8 cellular contexts compared by ENCODE assay signal in genomic region chr9:89463986-89464901, GRCh38. TPM values are rescaled to one million over a fixed set of nuclear protein-coding genes. Genes with fewer than 3 reads are reported as not detected.
A peak's percentile ranks its signal among the peaks of the same experiment; 100 is the strongest.
DNase-seq lines count a peak whose midpoint lies in the region; ATAC-seq, FAIRE-seq and TF ChIP-seq lines count a peak whose summit lies in the region.

No MANE protein-coding gene starts in this region.

- ATAC-seq in HG03354 (IDR thresholded peaks at IDR 0.05; ENCODE audit: poor library complexity, severe bottlenecking, unreplicated experiment) (peak; percentile 36), GM18873 (IDR thresholded peaks at IDR 0.05; ENCODE audit: low FRiP score, unreplicated experiment) (no peak)

- no peak overlapping the region for H3K23ac ChIP-seq in H1 (ENCODE audit: insufficient read length)

- no peak overlapping the region for H2AK5ac ChIP-seq in H1 (ENCODE audit: low read depth, low read length)

- no peak overlapping the region for H2BK15ac ChIP-seq in H1 (ENCODE audit: low read length)

- peak overlapping the region; percentile 2; the same call in 1 of the 2 replicates for H3K27ac ChIP-seq in H1 (ENCODE audit: low read depth, low read length)

- no peak overlapping the region for H2BK5ac ChIP-seq in H1 (ENCODE audit: low read depth, low read length)

- H3K27me3 ChIP-seq in H1 (replicated peaks in 1 of 4; ENCODE audit: control insufficient read depth in 3 of 4, extremely low read depth in 1 of 4, insufficient read depth in 3 of 4, low read length in 3 of 4) = no peaks in the 10 kb centered on the region

- FAIRE-seq in GM19239 (lab: Jason Lieb, UNC) (peak; percentile 99), H1 (lab: Jason Lieb, UNC) (no peak)

- no peak overlapping the region for H3K4me2 ChIP-seq in H1 (ENCODE audit: insufficient read depth in 1 of 2, low read depth in 2 of 2, low read length in 2 of 2)

- no peaks in the 10 kb centered on the region for H3K23me2 ChIP-seq in H1 (ENCODE audit: low read depth, low read length)

- H3K9me3 ChIP-seq in H1 (ENCODE audit: insufficient read depth in 2 of 2, low read depth in 1 of 2, low read length in 1 of 2) = no peaks in the 10 kb centered on the region

- H3K79me1 ChIP-seq in H1 (ENCODE audit: low read depth, low read length) = peaks cover 42% of the 10 kb centered on the region

- H2BK120ac ChIP-seq in H1 (replicated peaks; ENCODE audit: low read depth, low read length) = no peak overlapping the region

- no peak for TF ChIP-seq CTCF in H1 (IDR thresholded peaks at IDR 0.05; ENCODE audit: control extremely low read depth in 1 of 3, insufficient read depth in 1 of 3, low read depth in 1 of 3, low read length in 3 of 3)

- H3K18ac ChIP-seq in H1 (ENCODE audit: extremely low read depth, low read length) = no peak overlapping the region

- CTCF ChIA-PET in H1 (lab: Charles Lee; ENCODE audit: partially characterized antibody) = interaction anchor here (1.0 to 3.4 kb wide), 3 partner anchors 20 to 100 kb away, joined by 3 to 13 read pairs (median 3); no protein-coding TSS in a partner anchor

- H4K20me1 ChIP-seq in H1 (replicated peaks in 1 of 2; ENCODE audit: control insufficient read depth in 1 of 2, insufficient read depth in 2 of 2, low read length in 2 of 2) = peaks cover 9 to 14% of the 10 kb centered on the region in 2 experiments

- no peak overlapping the region for H3K9ac ChIP-seq in H1 (replicated peaks in 1 of 4; ENCODE audit: extremely low read depth in 1 of 4, low read depth in 3 of 4, low read length in 3 of 4)

- H2BK12ac ChIP-seq in H1 (ENCODE audit: low read depth, low read length) = no peak overlapping the region

- no peak overlapping the region for H4K5ac ChIP-seq in H1 (ENCODE audit: insufficient read length, low read depth, low read length)

- no peak overlapping the region for H3K4me3 ChIP-seq in H1 (ENCODE audit: extremely low read depth in 1 of 4, insufficient read depth in 2 of 4, low read depth in 3 of 4, low read length in 4 of 4)

- no peak overlapping the region for H3K56ac ChIP-seq in H1 (replicated peaks; ENCODE audit: insufficient read length, low read depth, low read length)

- TF ChIP-seq RAD21 in H1 (IDR thresholded peaks at IDR 0.05 in 1 of 2, conservative IDR thresholded peaks at IDR 0.05 in 1 of 2; ENCODE audit: low read depth in 2 of 2, low read length in 2 of 2) = no peak

- 87% methylated on average over 10 of the region's 10 CpGs; no CpG with 5 or more reads in 1 of the 2 experiments for WGBS in H1 (ENCODE audit: extremely low coverage in 1 of 2, insufficient coverage in 1 of 2, insufficient read length in 1 of 2, insufficient replicate concordance in 2 of 2, low coverage in 1 of 2, low lambda C conversion rate in 2 of 2, missing lambda C conversion rate in 1 of 2), 2 experiments

- H2BK20ac ChIP-seq in H1 (ENCODE audit: low read length) = 0 out of 2 replicates have a peak overlapping the region, but pooled peaks have one; percentile 53

- peaks cover 4 to 91% of the 10 kb centered on the region in 2 experiments for H3K79me2 ChIP-seq in H1 (ENCODE audit: control insufficient read depth in 1 of 2, insufficient read depth in 2 of 2, low read length in 2 of 2)

- H4K91ac ChIP-seq in H1 (replicated peaks; ENCODE audit: insufficient read length, low read length) = no peak overlapping the region

- no peak for TF ChIP-seq EP300 in H1 (IDR thresholded peaks at IDR 0.05; ENCODE audit: borderline replicate concordance in 1 of 2, low read depth in 2 of 2, low read length in 2 of 2)

- DNase-seq in GM19239 (ENCODE audit: insufficient read length, low spot score) (peak; percentile 74), H1 (ENCODE audit: low read depth in 1 of 2, low spot score in 2 of 2) (no peak), NCI-H146 treated with DMSO at 0.1 percent for 48 hours (lab: John Stamatoyannopoulos, UW; ENCODE audit: unreplicated experiment) (no peak), ecto neural progenitor cell (ENCODE audit: low spot score) (no peak)
- DNase-seq in activated CD4-positive, CD25-positive, alpha-beta regulatory T cell treated with anti-CD3 and anti-CD28 coated beads, Interleukin-2, amount 50 U/mL, for 72 hours = peak; percentile 72
- peak; percentile 65 to 69 for DNase-seq in stimulated activated CD8-positive, alpha-beta memory T cell treated with anti-CD3 and anti-CD28 coated beads, Interleukin-2, amount 100 ng/mL, for 1 hour (ENCODE audit: low read depth in 2 of 2)

- no peak for TF ChIP-seq POLR2A in H1 (IDR thresholded peaks at IDR 0.05; ENCODE audit: control extremely low read depth in 1 of 2, low read depth in 2 of 2, low read length in 2 of 2)

- no peak overlapping the region for H3K14ac ChIP-seq in H1 (ENCODE audit: insufficient read length)

- H3K4ac ChIP-seq in H1 (replicated peaks; ENCODE audit: insufficient read length, low read depth, low read length) = no peak overlapping the region

- no peak overlapping the region for H2AFZ ChIP-seq in H1 (ENCODE audit: low read length)

- 0 out of 8 replicates have a peak, but pooled peaks cover 0 to 3% (median 0%) of the 10 kb centered on the region in 4 experiments for H3K36me3 ChIP-seq in H1 (ENCODE audit: control insufficient read depth in 2 of 4, insufficient read depth in 4 of 4, low read length in 3 of 4)

- H3K4me1 ChIP-seq in H1 (replicated peaks in 1 of 4; ENCODE audit: control insufficient read depth in 3 of 4, insufficient read depth in 4 of 4, low read length in 3 of 4) = peaks cover 21 to 48% (median 29%) of the 10 kb centered on the region in 4 experiments

- POLR2A ChIA-PET in H1 (lab: Charles Lee; ENCODE audit: partially characterized antibody) = no interaction called here

- H4K8ac ChIP-seq in H1 (ENCODE audit: extremely low read depth, insufficient read depth, low read length) = no peak overlapping the region

TF ChIP-seq in H1, 55 proteins besides CTCF, POLR2A, EP300 and RAD21:
- TF ChIP-seq, protein P1, sequence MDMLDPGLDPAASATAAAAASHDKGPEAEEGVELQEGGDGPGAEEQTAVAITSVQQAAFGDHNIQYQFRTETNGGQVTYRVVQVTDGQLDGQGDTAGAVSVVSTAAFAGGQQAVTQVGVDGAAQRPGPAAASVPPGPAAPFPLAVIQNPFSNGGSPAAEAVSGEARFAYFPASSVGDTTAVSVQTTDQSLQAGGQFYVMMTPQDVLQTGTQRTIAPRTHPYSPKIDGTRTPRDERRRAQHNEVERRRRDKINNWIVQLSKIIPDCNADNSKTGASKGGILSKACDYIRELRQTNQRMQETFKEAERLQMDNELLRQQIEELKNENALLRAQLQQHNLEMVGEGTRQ (IDR thresholded peaks at IDR 0.05; ENCODE audit: low read length) = no peak
- TF ChIP-seq TEAD4 (IDR thresholded peaks at IDR 0.05; ENCODE audit: low read depth, low read length) (no peak), HDAC6 (IDR thresholded peaks at IDR 0.05; ENCODE audit: low read depth, low read length) (no peak), HDAC2 (IDR thresholded peaks at IDR 0.05; ENCODE audit: borderline replicate concordance in 1 of 2, low read depth in 2 of 2, low read length in 2 of 2) (no peak), CREB1 (IDR thresholded peaks at IDR 0.05) (no peak), MAFK (IDR thresholded peaks at IDR 0.05; ENCODE audit: low read depth, low read length) (no peak), SP2 (IDR thresholded peaks at IDR 0.05; ENCODE audit: low read length) (no peak), SIX5 (IDR thresholded peaks at IDR 0.05; ENCODE audit: low read depth, low read length) (no peak), TAF7 (optimal IDR thresholded peaks at IDR 0.05; ENCODE audit: borderline replicate concordance, low read depth, low read length) (no peak), SP4 (IDR thresholded peaks at IDR 0.05; ENCODE audit: low read length) (no peak), SP1 (IDR thresholded peaks at IDR 0.05; ENCODE audit: low read depth, low read length) (no peak), BACH1 (IDR thresholded peaks at IDR 0.05; ENCODE audit: low read length) (no peak), RFX5 (IDR thresholded peaks at IDR 0.05; ENCODE audit: borderline replicate concordance, low read depth, low read length) (no peak), TCF12 (IDR thresholded peaks at IDR 0.05; ENCODE audit: low read depth, low read length) (no peak), EGR1 (IDR thresholded peaks at IDR 0.05; ENCODE audit: borderline replicate concordance, low read depth, low read length) (no peak), KDM5A (IDR thresholded peaks at IDR 0.05; ENCODE audit: low read length) (no peak), SUZ12 (IDR thresholded peaks at IDR 0.05; ENCODE audit: low read length) (no peak), JUN (IDR thresholded peaks at IDR 0.05; ENCODE audit: low read depth, low read length) (no peak)
- TF ChIP-seq, protein P2, sequence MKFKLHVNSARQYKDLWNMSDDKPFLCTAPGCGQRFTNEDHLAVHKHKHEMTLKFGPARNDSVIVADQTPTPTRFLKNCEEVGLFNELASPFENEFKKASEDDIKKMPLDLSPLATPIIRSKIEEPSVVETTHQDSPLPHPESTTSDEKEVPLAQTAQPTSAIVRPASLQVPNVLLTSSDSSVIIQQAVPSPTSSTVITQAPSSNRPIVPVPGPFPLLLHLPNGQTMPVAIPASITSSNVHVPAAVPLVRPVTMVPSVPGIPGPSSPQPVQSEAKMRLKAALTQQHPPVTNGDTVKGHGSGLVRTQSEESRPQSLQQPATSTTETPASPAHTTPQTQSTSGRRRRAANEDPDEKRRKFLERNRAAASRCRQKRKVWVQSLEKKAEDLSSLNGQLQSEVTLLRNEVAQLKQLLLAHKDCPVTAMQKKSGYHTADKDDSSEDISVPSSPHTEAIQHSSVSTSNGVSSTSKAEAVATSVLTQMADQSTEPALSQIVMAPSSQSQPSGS (IDR thresholded peaks at IDR 0.05; ENCODE audit: low read length) = no peak

RNA-seq across cellular contexts. Expression of gene SEMA4D, which starts 33.7 kb away (rescaled TPM):
- total RNA-seq in H1 (2021; fragmentation: NEBNext Ultra II Directional; extraction: Animal tissue kit (Norgen Biotek cat#: 25700)) = 63.1 and 70.4 TPM in 2 replicates
- 21.0 and 34.3 TPM in 2 replicates for polyA plus RNA-seq in H1 (2011; rRNA removed)
- polyA plus RNA-seq in H1 (2011; cell fraction: cytosol; rRNA removed) = 22.5 TPM
- 77.9 TPM for polyA plus RNA-seq in H1 (2011; cell fraction: nucleus; rRNA removed)
- polyA plus RNA-seq in H1 (2012, experiment 1 of 2) = 37.1 to 43.6 TPM (median 42.0 TPM) in 4 replicates
- 17.8 TPM for polyA plus RNA-seq in H1 (2012, experiment 2 of 2)
- polyA plus RNA-seq in H1 (2013, experiment 1 of 2) = 49.6 TPM
- polyA plus RNA-seq in H1 (2013, experiment 2 of 2) = 47.0 TPM
- polyA minus RNA-seq in H1 (2011; rRNA and poly(A)+ RNA removed) = 28.5 and 31.1 TPM in 2 replicates
- 39.3 TPM for polyA minus RNA-seq in H1 (2011; cell fraction: cytosol; rRNA and poly(A)+ RNA removed)
- polyA minus RNA-seq in H1 (2011; cell fraction: nucleus; rRNA and poly(A)+ RNA removed) = 60.8 TPM

Comparison
In these comparisons a context has a peak if more than half of its experiments do, and no peak if none do; other contexts are left out.
1. DNase-seq: peak in GM19239 (single experiment), activated CD4-positive, CD25-positive, alpha-beta regulatory T cell treated with anti-CD3 and anti-CD28 coated beads, Interleukin-2, amount 50 U/mL, for 72 hours (single experiment) and stimulated activated CD8-positive, alpha-beta memory T cell treated with anti-CD3 and anti-CD28 coated beads, Interleukin-2, amount 100 ng/mL, for 1 hour (2 of 2); none in H1 (0 of 2), NCI-H146 treated with DMSO at 0.1 percent for 48 hours (single experiment) and ecto neural progenitor cell (single experiment).